In the genomic region with DNA sequence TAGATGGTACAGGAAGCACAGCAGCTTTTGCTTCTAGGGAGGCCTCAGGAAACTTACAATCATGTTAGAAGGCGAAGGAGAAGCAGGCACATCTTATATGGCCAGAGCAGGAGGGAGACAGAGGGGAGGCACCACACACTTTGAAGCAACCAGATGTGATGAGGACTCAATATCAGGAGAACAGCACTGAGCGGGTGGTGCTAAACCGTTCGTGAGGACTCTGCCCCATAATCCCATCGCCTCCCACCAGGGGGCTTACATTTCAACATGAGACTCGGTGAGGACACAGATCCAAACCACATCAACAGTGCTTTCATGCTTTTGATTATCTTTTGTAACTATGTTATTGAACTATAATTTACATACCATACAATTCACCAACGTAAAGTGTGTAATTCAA, we compare ENCODE assay signal across 8 cellular contexts. TPM values are rescaled to one million over a fixed set of nuclear protein-coding genes. Genes with fewer than 3 reads are reported as not detected.
A peak's percentile ranks its signal among the peaks of the same experiment; 100 is the strongest.
DNase-seq lines count a peak whose midpoint lies in the region; ATAC-seq and TF ChIP-seq lines count a peak whose summit lies in the region.

No MANE protein-coding gene starts in this region.

- ATAC-seq in lung (ENCODE audit: insufficient read depth, low FRiP score) = no peak
- no peak for ATAC-seq in HG02642 (IDR thresholded peaks at IDR 0.05; ENCODE audit: poor library complexity, unreplicated experiment)

- peak overlapping the region; percentile 22 to 73 for H3K27ac ChIP-seq in lung (ENCODE audit: low read depth in 1 of 2, low read length in 1 of 2)

- no peak overlapping the region for H3K27ac Mint-ChIP-seq in activated naive CD4-positive, alpha-beta T cell treated with anti-CD3 and anti-CD28 coated beads for 36 hours

- CTCF ChIA-PET in activated naive CD4-positive, alpha-beta T cell treated with anti-CD3 and anti-CD28 coated beads for 36 hours (lab: Charles Lee) = interaction anchor here (1.3 kb wide), 1 partner anchor 30 kb away, joined by 5 read pairs; no protein-coding TSS in a partner anchor

- no peaks in the 10 kb centered on the region for H3K9me3 Mint-ChIP-seq in activated naive CD4-positive, alpha-beta T cell treated with anti-CD3 and anti-CD28 coated beads for 36 hours

- H3K27me3 Mint-ChIP-seq in activated naive CD4-positive, alpha-beta T cell treated with anti-CD3 and anti-CD28 coated beads for 36 hours (ENCODE audit: low read depth) = no peaks in the 10 kb centered on the region

- no peak overlapping the region for H3K4me3 Mint-ChIP-seq in activated naive CD4-positive, alpha-beta T cell treated with anti-CD3 and anti-CD28 coated beads for 36 hours

- H3K36me3 ChIP-seq in lung (ENCODE audit: control insufficient read depth in 2 of 2, insufficient read depth in 2 of 2, low read length in 2 of 2) = peaks cover 17 to 30% of the 10 kb centered on the region in 2 donors

- H3K27me3 ChIP-seq in lung (ENCODE audit: control insufficient read depth, insufficient read depth) = no peaks in the 10 kb centered on the region

- H3K4me1 Mint-ChIP-seq in activated naive CD4-positive, alpha-beta T cell treated with anti-CD3 and anti-CD28 coated beads for 36 hours (ENCODE audit: low read depth) = peaks cover 2% of the 10 kb centered on the region

- TF ChIP-seq CTCF in AG10803 (conservative IDR thresholded peaks at IDR 0.05; ENCODE audit: low read length) = peak; percentile 37
- TF ChIP-seq CTCF in lung (IDR thresholded peaks at IDR 0.05; ENCODE audit: control extremely low read depth, extremely low read depth) = no peak

- DNase-seq in AG10803 (ENCODE audit: low read depth) (no peak), LHCN-M2 (ENCODE audit: low read depth) (peak; percentile 63), lung (ENCODE audit: low spot score) (no peak), HT-29 (ENCODE audit: low spot score) (no peak), cerebellar nuclear complex (lab: John Stamatoyannopoulos, UW) (no peak), NCI-H774 (lab: John Stamatoyannopoulos, UW) (no peak)
- DNase-seq in activated naive CD4-positive, alpha-beta T cell treated with anti-CD3 and anti-CD28 coated beads for 36 hours = peak; percentile 30

- intact Hi-C loops in activated naive CD4-positive, alpha-beta T cell treated with anti-CD3 and anti-CD28 coated beads for 36 hours (cut with micrococcal nuclease) = no loop called here

- no peak overlapping the region for H3K4me3 ChIP-seq in AG10803 (ENCODE audit: low read length)
- no peak overlapping the region for H3K4me3 ChIP-seq in lung

- no peaks in the 10 kb centered on the region for H3K9me3 ChIP-seq in lung (ENCODE audit: control insufficient read depth in 2 of 2, insufficient read depth in 1 of 2, low read length in 1 of 2)

- 64 to 83% methylated on average over 7 of the region's 7 CpGs for WGBS in lung, 2 donors

- H3K4me1 ChIP-seq in lung (ENCODE audit: control insufficient read depth in 2 of 2, insufficient read depth in 2 of 2, low read length in 2 of 2) = peaks cover 0 to 3% of the 10 kb centered on the region in 2 donors

- H3K36me3 Mint-ChIP-seq in activated naive CD4-positive, alpha-beta T cell treated with anti-CD3 and anti-CD28 coated beads for 36 hours (ENCODE audit: low read depth) = peaks cover 36% of the 10 kb centered on the region

RNA-seq across cellular contexts. Expression of gene TMEM44, which starts 7.6 kb away (rescaled TPM):
- 32.8 and 35.6 TPM in 2 replicates for total RNA-seq in LHCN-M2 (2014; rRNA removed)
- polyA plus RNA-seq in LHCN-M2 (2012) = 28.7 TPM
- 1 to 10 TPM in 1 of 2 experiments, under 1 TPM in 1; 0.93 to 1.7 TPM for total RNA-seq in activated naive CD4-positive, alpha-beta T cell treated with anti-CD3 and anti-CD28 coated beads for 36 hours
- total RNA-seq in lung = 10 to 100 TPM; 16.6 to 17.7 TPM
- polyA plus RNA-seq in lung = 10 to 100 TPM; 10.4 to 23.5 TPM
- total RNA-seq in HT-29 (2014; rRNA removed; shearing (Covaris generic)) = 30.4 and 30.6 TPM in 2 replicates

RNA-seq across cellular contexts. Expression of gene LSG1, which starts 31.2 kb away (rescaled TPM):
- total RNA-seq in LHCN-M2 (2014; rRNA removed) (39.4 and 41.6 TPM in 2 replicates), lung (10 to 100 TPM; 26.0 to 37.4 TPM)
- 17.8 TPM for polyA plus RNA-seq in LHCN-M2 (2012)
- 10 to 100 TPM; 26.4 to 27.0 TPM for total RNA-seq in activated naive CD4-positive, alpha-beta T cell treated with anti-CD3 and anti-CD28 coated beads for 36 hours
- polyA plus RNA-seq in lung = 10 to 100 TPM; 19.4 to 22.9 TPM
- 37.8 and 44.5 TPM in 2 replicates for total RNA-seq in HT-29 (2014; rRNA removed; shearing (Covaris generic))

RNA-seq across cellular contexts. Expression of gene FAM43A, which starts 44.9 kb away (rescaled TPM):
- total RNA-seq in LHCN-M2 (2014; rRNA removed) (1.3 and 1.8 TPM in 2 replicates), lung (10 to 100 TPM; 13.3 to 16.1 TPM)
- polyA plus RNA-seq in LHCN-M2 (2012) = 0.68 TPM
- total RNA-seq in activated naive CD4-positive, alpha-beta T cell treated with anti-CD3 and anti-CD28 coated beads for 36 hours = 1 to 10 TPM; 1.4 to 1.6 TPM
- polyA plus RNA-seq in lung = 10 to 100 TPM in 1 of 2 donors, 1 to 10 TPM in 1; 8.4 to 16.4 TPM
- 0.33 and 0.57 TPM in 2 replicates for total RNA-seq in HT-29 (2014; rRNA removed; shearing (Covaris generic))

Comparison
In these comparisons a context has a peak if more than half of its experiments do, and no peak if none do; other contexts are left out.
1. DNase-seq: peak in LHCN-M2 (single experiment) and activated naive CD4-positive, alpha-beta T cell treated with anti-CD3 and anti-CD28 coated beads for 36 hours (single experiment); none in AG10803 (single experiment), lung (single experiment), HT-29 (single experiment), cerebellar nuclear complex (0 of 2) and NCI-H774 (single experiment).
2. RNA of gene TMEM44, which starts 7.6 kb away (total RNA-seq): 32.8 to 35.6 TPM in LHCN-M2, 30.4 to 30.6 TPM in HT-29 and 16.6 to 17.7 TPM in lung; 0.93 to 1.7 TPM in activated naive CD4-positive, alpha-beta T cell treated with anti-CD3 and anti-CD28 coated beads for 36 hours; every median in the first group is over 4 times any median in the second.